Comparison of ENCODE assay signal across 28 cellular contexts in genomic region chr1:102941364-102941947, GRCh38.
DNase-seq lines count a peak whose midpoint lies in the region; ATAC-seq, FAIRE-seq and TF ChIP-seq lines count a peak whose summit lies in the region.
"Had no signal": no experiment of that assay in that cellular context is flagged by ENCODE, and none has a peak within 500 bp of the region (broad histone marks: within the 10 kb centered on the region; RNA-seq: fewer than 3 reads in every experiment).

No MANE protein-coding gene starts in this region.

- TF ChIP-seq EP300 in HepG2 (IDR thresholded peaks at IDR 0.05; ENCODE audit: low read depth in 2 of 2, low read length in 2 of 2) (no peak), HepG2 (CRISPR knock-in tag; IDR thresholded peaks at IDR 0.05; ENCODE audit: borderline replicate concordance) (no peak)

- no peaks in the 10 kb centered on the region for H4K20me1 ChIP-seq in HepG2 (ENCODE audit: insufficient read depth, low read length)

- BruUV-seq in HepG2 (replicated peaks; lab: Mats Ljungman, UMichigan): no TSS peak

- H3K9me3 ChIP-seq in breast epithelium (no peaks in the 10 kb centered on the region), gastrocnemius medialis (no peaks in the 10 kb centered on the region), HepG2 (ENCODE audit: low read length) (no peaks in the 10 kb centered on the region)
- H3K9me3 ChIP-seq: heart left ventricle, left ventricle myocardium inferior, thyroid gland had no signal

- CTCF ChIA-PET in WTC11 (lab: Charles Lee) (no interaction called here), HepG2 (lab: Yijun Ruan, JAX; ENCODE audit: low intra/inter-chr PET ratio, low total read pairs) (no interaction called here)

- H3K4me3 ChIP-seq in breast epithelium (no peak overlapping the region), gastrocnemius medialis (no peak overlapping the region), HepG2 (replicated peaks in 1 of 3; ENCODE audit: insufficient read depth in 1 of 3, low read depth in 2 of 3, low read length in 3 of 3) (no peak overlapping the region)
- H3K4me3 ChIP-seq: coronary artery, heart left ventricle, left ventricle myocardium inferior, thyroid gland had no signal

- H3K9me3 Mint-ChIP-seq in WTC11: peaks cover 5% of the 10 kb centered on the region
- H3K9me3 Mint-ChIP-seq: nephron; stimulated activated naive CD8-positive, alpha-beta T cell treated with anti-CD3 and anti-CD28 coated beads, Interleukin-15, Interleukin-2, amounts not matched to agents 100 ng/mL and 50 ng/mL, for 24 hours had no signal

- POLR2A ChIA-PET in WTC11 (lab: Charles Lee): no interaction called here
- POLR2A ChIA-PET in HepG2 (lab: Yijun Ruan, JAX): no interaction called here

- H3K4me1 ChIP-seq in breast epithelium: no peaks in the 10 kb centered on the region
- peaks cover 10% of the 10 kb centered on the region for H3K4me1 ChIP-seq in foreskin keratinocyte
- no peaks in the 10 kb centered on the region for H3K4me1 ChIP-seq in gastrocnemius medialis
- no peaks in the 10 kb centered on the region for H3K4me1 ChIP-seq in HepG2 (ENCODE audit: insufficient read depth, low read length)
- H3K4me1 ChIP-seq: heart left ventricle, left ventricle myocardium inferior, parathyroid adenoma, thyroid gland had no signal

- peak overlapping the region; percentile 42; the same call in 1 of the 2 replicates for H3K27ac Mint-ChIP-seq in WTC11
- H3K27ac Mint-ChIP-seq: activated naive CD8-positive, alpha-beta T cell treated with anti-CD3 and anti-CD28 coated beads for 36 hours; nephron; stimulated activated naive CD8-positive, alpha-beta T cell treated with anti-CD3 and anti-CD28 coated beads, Interleukin-15, Interleukin-2, amounts not matched to agents 100 ng/mL and 50 ng/mL, for 24 hours had no signal

- TF ChIP-seq POLR2A in breast epithelium (IDR thresholded peaks at IDR 0.05): no peak
- TF ChIP-seq POLR2A in gastrocnemius medialis (IDR thresholded peaks at IDR 0.05): no peak
- TF ChIP-seq POLR2A in erythroblast (IDR thresholded peaks at IDR 0.05; ENCODE audit: low read length): no peak
- no peak for TF ChIP-seq POLR2A in HepG2 (IDR thresholded peaks at IDR 0.05; ENCODE audit: insufficient read depth in 1 of 2, low read depth in 2 of 2, low read length in 2 of 2)

- peak; percentile 70 for ATAC-seq in WTC11
- peak; percentile 74 for ATAC-seq in foreskin keratinocyte
- ATAC-seq in gastrocnemius medialis: no peak
- ATAC-seq in HepG2: no peak
- ATAC-seq: heart left ventricle, right cardiac atrium had no signal

- H3K79me2 ChIP-seq in HepG2 (ENCODE audit: insufficient read depth, low read length): no peaks in the 10 kb centered on the region
- H3K79me2 ChIP-seq: parathyroid adenoma had no signal

- no peak overlapping the region for H3K4me3 Mint-ChIP-seq in WTC11
- H3K4me3 Mint-ChIP-seq: activated naive CD8-positive, alpha-beta T cell treated with anti-CD3 and anti-CD28 coated beads for 36 hours; nephron; stimulated activated naive CD8-positive, alpha-beta T cell treated with anti-CD3 and anti-CD28 coated beads, Interleukin-15, Interleukin-2, amounts not matched to agents 100 ng/mL and 50 ng/mL, for 24 hours had no signal

- TF ChIP-seq CTCF in breast epithelium (IDR thresholded peaks at IDR 0.05): no peak
- no peak for TF ChIP-seq CTCF in WTC11 (IDR thresholded peaks at IDR 0.05)
- no peak for TF ChIP-seq CTCF in foreskin keratinocyte (conservative IDR thresholded peaks at IDR 0.05)
- no peak for TF ChIP-seq CTCF in gastrocnemius medialis (IDR thresholded peaks at IDR 0.05 in 4 of 5, conservative IDR thresholded peaks at IDR 0.05 in 1 of 5)
- no peak for TF ChIP-seq CTCF in HepG2 (CRISPR knock-in tag; IDR thresholded peaks at IDR 0.05)

- peaks cover 18% of the 10 kb centered on the region for H3K4me1 Mint-ChIP-seq in WTC11
- H3K4me1 Mint-ChIP-seq: activated naive CD8-positive, alpha-beta T cell treated with anti-CD3 and anti-CD28 coated beads for 36 hours; nephron had no signal

- H3K27me3 ChIP-seq in breast epithelium: no peaks in the 10 kb centered on the region
- H3K27me3 ChIP-seq in foreskin keratinocyte: no peaks in the 10 kb centered on the region
- H3K27me3 ChIP-seq in gastrocnemius medialis: no peaks in the 10 kb centered on the region
- H3K27me3 ChIP-seq in HepG2 (ENCODE audit: control insufficient read depth in 1 of 2, insufficient read depth in 2 of 2, low read length in 2 of 2): no peaks in the 10 kb centered on the region
- H3K27me3 ChIP-seq: heart left ventricle, thyroid gland had no signal

- no peak overlapping the region for H2AFZ ChIP-seq in HepG2 (ENCODE audit: low read length)
- H2AFZ ChIP-seq: parathyroid adenoma had no signal

- in situ Hi-C loops in T47D (cut with HindIII; ENCODE audit: low pct_unique_long_range_greater_than_20kb, low sequenced_read_pairs): no loop called here
- in situ Hi-C loops in gastrocnemius medialis (cut with MboI; ENCODE audit: low sequenced_read_pairs in 4 of 4): no loop called here
- in situ Hi-C loops in HepG2 (cut with HindIII; ENCODE audit: extremely low pct_ligation_motif_present, low pct_unique_long_range_greater_than_20kb): no loop called here

- H3K27ac ChIP-seq in breast epithelium (no peak overlapping the region), foreskin keratinocyte (no peak overlapping the region), gastrocnemius medialis (no peak overlapping the region), HepG2 (ENCODE audit: extremely low read length, insufficient read depth, low read length) (no peak overlapping the region)
- H3K27ac ChIP-seq: coronary artery, heart left ventricle, left ventricle myocardium inferior, parathyroid adenoma, thyroid gland had no signal

- no peak overlapping the region for H3K4me2 ChIP-seq in HepG2 (ENCODE audit: low read depth, low read length)

- FAIRE-seq in HepG2 (lab: Jason Lieb, UNC): no peak
- FAIRE-seq: GM18507 had no signal

- H3K36me3 Mint-ChIP-seq in WTC11: no peaks in the 10 kb centered on the region
- H3K36me3 Mint-ChIP-seq: activated naive CD8-positive, alpha-beta T cell treated with anti-CD3 and anti-CD28 coated beads for 36 hours had no signal

- no peak overlapping the region for H3K9ac ChIP-seq in HepG2 (ENCODE audit: insufficient read depth, low read depth, low read length)
- H3K9ac ChIP-seq: parathyroid adenoma had no signal

- no peak for TF ChIP-seq RAD21 in HepG2 (CRISPR knock-in tag; IDR thresholded peaks at IDR 0.05)

- no peaks in the 10 kb centered on the region for H3K27me3 Mint-ChIP-seq in WTC11 (ENCODE audit: low read depth)
- H3K27me3 Mint-ChIP-seq: activated naive CD8-positive, alpha-beta T cell treated with anti-CD3 and anti-CD28 coated beads for 36 hours; stimulated activated naive CD8-positive, alpha-beta T cell treated with anti-CD3 and anti-CD28 coated beads, Interleukin-15, Interleukin-2, amounts not matched to agents 100 ng/mL and 50 ng/mL, for 24 hours had no signal

- intact Hi-C loops in breast epithelium (cut with DNase I; ENCODE audit: low total_unique reads) (no loop called here), gastrocnemius medialis (cut with DNase I; ENCODE audit: low total_unique reads) (no loop called here), HepG2 (cut with micrococcal nuclease; ENCODE audit: unreplicated experiment) (no loop called here)

- H3K36me3 ChIP-seq in breast epithelium (no peaks in the 10 kb centered on the region), gastrocnemius medialis (no peaks in the 10 kb centered on the region), HepG2 (replicated peaks in 1 of 2; ENCODE audit: control insufficient read depth in 1 of 2, insufficient read depth in 2 of 2, low read length in 2 of 2) (no peaks in the 10 kb centered on the region; a peak in 1 of 5 replicates)
- H3K36me3 ChIP-seq: heart left ventricle, left ventricle myocardium inferior, thyroid gland had no signal

- DNase-seq in T47D (ENCODE audit: low read depth in 1 of 2, low spot score in 1 of 2): peak; percentile 2 to 70
- no peak for DNase-seq in breast epithelium (ENCODE audit: low spot score in 2 of 2)
- DNase-seq in WTC11 (ENCODE audit: low spot score): no peak
- peak; percentile 61 to 74 for DNase-seq in foreskin keratinocyte
- DNase-seq in gastrocnemius medialis: no peak
- no peak for DNase-seq in GM03348 (ENCODE audit: low spot score)
- no peak for DNase-seq in erythroblast (lab: John Stamatoyannopoulos, UW)
- no peak for DNase-seq in HepG2 (ENCODE audit: low spot score)
- DNase-seq: activated CD4-positive, alpha-beta T cell treated with anti-CD3 and anti-CD28 coated beads, Interleukin-2, amount 50 U/mL, for 1 hour; activated naive CD8-positive, alpha-beta T cell treated with anti-CD3 and anti-CD28 coated beads for 36 hours; COR-L47; HCEC 1CT; heart left ventricle; KG1; left ventricle myocardium inferior; NCI-H146; NCI-H2171; OCI-M1; right cardiac atrium; SIG-M5; stimulated activated CD4-positive, alpha-beta T cell treated with anti-CD3 and anti-CD28 coated beads, Interleukin-4, amount 100 ng/mL, for 4 hours; T-helper 1 cell; thyroid gland had no signal

TF ChIP-seq in WTC11, 78 proteins besides CTCF, POLR2A, EP300 and RAD21:
- TF ChIP-seq ELF4 (CRISPR knock-in tag; IDR thresholded peaks at IDR 0.05; ENCODE audit: low read depth) (no peak), NFATC4 (CRISPR knock-in tag; IDR thresholded peaks at IDR 0.05) (no peak), HMGA2 (CRISPR knock-in tag; IDR thresholded peaks at IDR 0.05) (no peak), PRRX2 (CRISPR knock-in tag; IDR thresholded peaks at IDR 0.05) (no peak), CDX4 (CRISPR knock-in tag; IDR thresholded peaks at IDR 0.05; ENCODE audit: borderline replicate concordance) (no peak), GTF2I (CRISPR knock-in tag; conservative IDR thresholded peaks at IDR 0.05) (no peak)

TF ChIP-seq in HepG2, 621 proteins besides CTCF, POLR2A, EP300 and RAD21 (continues in another document):
- TF ChIP-seq NFIC (IDR thresholded peaks at IDR 0.05; ENCODE audit: low read length) (no peak), CAMTA2 (CRISPR knock-in tag; IDR thresholded peaks at IDR 0.05; ENCODE audit: borderline replicate concordance) (no peak), TSC22D2 (CRISPR knock-in tag; IDR thresholded peaks at IDR 0.05; ENCODE audit: borderline replicate concordance) (no peak), BHLHE40 (IDR thresholded peaks at IDR 0.05; ENCODE audit: low read length) (no peak), MAFF (IDR thresholded peaks at IDR 0.05; ENCODE audit: low read depth, low read length) (no peak), GRHL1 (CRISPR knock-in tag; conservative IDR thresholded peaks at IDR 0.05) (no peak)

Comparison
In these comparisons a context has a peak if more than half of its experiments do, and no peak if none do; other contexts are left out.
1. DNase-seq: peak in T47D (2 of 2) and foreskin keratinocyte (2 of 2); none in breast epithelium (0 of 2), WTC11 (single experiment), gastrocnemius medialis (0 of 2), GM03348 (single experiment), erythroblast (0 of 2) and HepG2 (single experiment).
2. ATAC-seq: peak in WTC11 (single experiment) and foreskin keratinocyte (single experiment); none in gastrocnemius medialis (0 of 2) and HepG2 (single experiment).